In the genomic region with DNA sequence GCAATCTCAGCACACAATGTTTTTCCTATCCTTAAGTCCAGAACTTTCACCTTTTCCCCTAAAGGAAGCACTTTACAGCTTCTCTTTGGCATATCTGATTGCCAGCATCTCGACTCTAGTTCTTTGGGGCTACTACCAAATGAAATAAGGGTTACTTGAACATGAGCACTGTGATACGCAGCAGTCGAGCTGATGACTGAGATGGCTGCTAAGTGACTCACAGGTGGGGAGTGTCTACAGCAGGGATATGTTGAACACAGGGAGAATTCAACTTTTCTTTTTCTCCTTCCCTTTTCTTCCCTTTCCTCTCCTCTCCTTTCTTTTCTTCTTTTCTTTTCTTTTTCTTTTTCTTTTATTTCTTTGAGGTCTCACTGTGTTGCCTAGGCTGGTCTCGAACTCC, we compare ENCODE assay signal across 20 cellular contexts.
DNase-seq lines count a peak whose midpoint lies in the region; ATAC-seq and TF ChIP-seq lines count a peak whose summit lies in the region.
"Had no signal": no experiment of that assay in that cellular context is flagged by ENCODE, and none has a peak within 500 bp of the region (broad histone marks: within the 10 kb centered on the region; RNA-seq: fewer than 3 reads in every experiment).

No MANE protein-coding gene starts in this region.

- H3K27ac ChIP-seq in foreskin keratinocyte: no peak overlapping the region

- H3K27ac Mint-ChIP-seq in activated T-cell treated with anti-CD3 and anti-CD28 coated beads, Interleukin-2, amount 50 U/mL, for 24 hours: peak overlapping the region; percentile 38
- no peak overlapping the region for H3K27ac Mint-ChIP-seq in chondrocyte (ENCODE audit: unreplicated experiment)
- H3K27ac Mint-ChIP-seq: CD8-positive, alpha-beta T cell had no signal

- H3K4me1 ChIP-seq in foreskin keratinocyte: no peaks in the 10 kb centered on the region

- peak; percentile 47 for ATAC-seq in foreskin keratinocyte
- ATAC-seq in HG03439 (IDR thresholded peaks at IDR 0.05; ENCODE audit: unreplicated experiment): no peak
- ATAC-seq: CD8-positive, alpha-beta T cell; K562 had no signal

- H3K36me3 Mint-ChIP-seq in activated T-cell treated with anti-CD3 and anti-CD28 coated beads, Interleukin-2, amount 50 U/mL, for 24 hours (ENCODE audit: low read depth): no peaks in the 10 kb centered on the region
- no peaks in the 10 kb centered on the region for H3K36me3 Mint-ChIP-seq in chondrocyte (ENCODE audit: low read depth)
- H3K36me3 Mint-ChIP-seq: CD8-positive, alpha-beta T cell had no signal

- H3K4me1 Mint-ChIP-seq in activated T-cell treated with anti-CD3 and anti-CD28 coated beads, Interleukin-2, amount 50 U/mL, for 24 hours (ENCODE audit: low read depth): peaks cover 96% of the 10 kb centered on the region
- H3K4me1 Mint-ChIP-seq in chondrocyte (ENCODE audit: low read depth): peaks cover 13% of the 10 kb centered on the region

- peaks cover 17% of the 10 kb centered on the region for H3K27me3 Mint-ChIP-seq in activated T-cell treated with anti-CD3 and anti-CD28 coated beads, Interleukin-2, amount 50 U/mL, for 24 hours
- H3K27me3 Mint-ChIP-seq in chondrocyte (ENCODE audit: low read depth): peaks cover 18% of the 10 kb centered on the region

- H3K9me3 Mint-ChIP-seq in activated T-cell treated with anti-CD3 and anti-CD28 coated beads, Interleukin-2, amount 50 U/mL, for 24 hours: peaks cover 8% of the 10 kb centered on the region
- H3K9me3 Mint-ChIP-seq in chondrocyte (ENCODE audit: low read depth): no peaks in the 10 kb centered on the region
- H3K9me3 Mint-ChIP-seq: CD8-positive, alpha-beta T cell had no signal

- TF ChIP-seq CTCF in foreskin keratinocyte (conservative IDR thresholded peaks at IDR 0.05) (no peak), chondrocyte (IDR thresholded peaks at IDR 0.05) (no peak)

- no peaks in the 10 kb centered on the region for H3K27me3 ChIP-seq in foreskin keratinocyte

- no peak overlapping the region for H3K4me3 Mint-ChIP-seq in activated T-cell treated with anti-CD3 and anti-CD28 coated beads, Interleukin-2, amount 50 U/mL, for 24 hours
- no peak overlapping the region for H3K4me3 Mint-ChIP-seq in chondrocyte (ENCODE audit: unreplicated experiment)
- H3K4me3 Mint-ChIP-seq: CD8-positive, alpha-beta T cell had no signal

- no peak for DNase-seq in activated T-cell treated with anti-CD3 and anti-CD28 coated beads, Interleukin-2, amount 50 U/mL, for 24 hours
- no peak for DNase-seq in activated T-cell treated with anti-CD3 and anti-CD28 coated beads, Interleukin-2, amount 50 U/mL, for 1 hour
- DNase-seq in stimulated activated CD4-positive, alpha-beta T cell treated with anti-CD3 and anti-CD28 coated beads, Interleukin-4, amount 100 ng/mL, for 24 hours: peak; percentile 29
- DNase-seq in stimulated activated CD4-positive, alpha-beta T cell treated with anti-CD3 and anti-CD28 coated beads, Interleukin-2, amount 100 ng/mL, for 48 hours: no peak
- DNase-seq in foreskin keratinocyte: peak in 1 of 2 donors; percentile 1
- no peak for DNase-seq in SW480 (ENCODE audit: low spot score)
- no peak for DNase-seq in chondrocyte (ENCODE audit: low spot score)
- DNase-seq: AML-193; C1 segment of cervical spinal cord; CD8-positive, alpha-beta T cell; DND-41; NCI-H1092; NCI-H1436; NCI-H187 treated with DMSO at 0.1 percent for 48 hours; NCI-H2107; NCI-H2227 treated with DMSO at 0.1 percent for 48 hours; NCI-H510A treated with DMSO at 0.1 percent for 48 hours; NCI-H748 treated with DMSO at 0.1 percent for 48 hours had no signal
